In genomic region chr6:152993431-152993830, GRCh38 we compare ENCODE assay signal across 11 cellular contexts. TPM values are rescaled to one million over a fixed set of nuclear protein-coding genes. Genes with fewer than 3 reads are reported as not detected.
DNase-seq lines count a peak whose midpoint lies in the region; ATAC-seq and TF ChIP-seq lines count a peak whose summit lies in the region.
"Had no signal": no experiment of that assay in that cellular context is flagged by ENCODE, and none has a peak within 500 bp of the region (broad histone marks: within the 10 kb centered on the region; RNA-seq: fewer than 3 reads in every experiment).

No MANE protein-coding gene starts in this region.

- H3K79me2 ChIP-seq in mammary epithelial cell (ENCODE audit: insufficient read depth, low read length) = peaks cover 75% of the 10 kb centered on the region
- H3K79me2 ChIP-seq in Loucy (ENCODE audit: insufficient read depth, low read length) = peaks cover 75% of the 10 kb centered on the region

- dilution Hi-C loops in mammary epithelial cell (cut with HindIII; ENCODE audit: low sequenced_read_pairs) = no loop called here

- no peak overlapping the region for H2BK15ac ChIP-seq in neuronal stem cell (ENCODE audit: low read length)

- peaks cover 3% of the 10 kb centered on the region for H3K79me1 ChIP-seq in neuronal stem cell (ENCODE audit: low read depth, low read length)

- CTCF ChIA-PET in MCF 10A (lab: Yijun Ruan, JAX) (no interaction called here), mammary epithelial cell (lab: Charles Lee; ENCODE audit: low non-redundant PET) (no interaction called here)

- H4K8ac ChIP-seq in neuronal stem cell (ENCODE audit: low read depth, low read length) = no peak overlapping the region

- H3K4me1 Mint-ChIP-seq in MCF 10A (ENCODE audit: insufficient read depth, unreplicated experiment) = peaks cover 8% of the 10 kb centered on the region
- peaks cover 19% of the 10 kb centered on the region for H3K4me1 Mint-ChIP-seq in stimulated activated effector memory CD8-positive, alpha-beta T cell treated with anti-CD3 and anti-CD28 coated beads, Interleukin-12 subunit alpha, Interleukin-12 subunit beta, amount 100 ng/mL, for 72 hours

- H3K27me3 ChIP-seq in mammary epithelial cell (ENCODE audit: insufficient read depth, low read length) = no peaks in the 10 kb centered on the region
- no peaks in the 10 kb centered on the region for H3K27me3 ChIP-seq in Loucy (ENCODE audit: insufficient read depth, low read length, poor library complexity, severe bottlenecking)
- no peaks in the 10 kb centered on the region for H3K27me3 ChIP-seq in brain microvascular endothelial cell (replicated peaks)
- H3K27me3 ChIP-seq in neuronal stem cell (ENCODE audit: control insufficient read depth in 3 of 3, insufficient read depth in 3 of 3, low read depth in 1 of 3, low read length in 3 of 3) = no peaks in the 10 kb centered on the region

- H3K9ac ChIP-seq in mammary epithelial cell (ENCODE audit: insufficient read depth, low read length) (no peak overlapping the region), Loucy (ENCODE audit: low read depth, low read length, poor library complexity, severe bottlenecking) (no peak overlapping the region), neuronal stem cell (ENCODE audit: low read depth, low read length, poor library complexity) (no peak overlapping the region)

- no peak overlapping the region for H2AK5ac ChIP-seq in neuronal stem cell (ENCODE audit: low read depth, low read length)

- no peak overlapping the region for H3K4me3 ChIP-seq in mammary epithelial cell (replicated peaks in 1 of 3; ENCODE audit: insufficient read depth in 1 of 3, low read depth in 2 of 3, low read length in 3 of 3)
- H3K4me3 ChIP-seq in Loucy (ENCODE audit: low read length, poor library complexity, severe bottlenecking) = no peak overlapping the region
- no peak overlapping the region for H3K4me3 ChIP-seq in brain microvascular endothelial cell (ENCODE audit: low read depth, low read length)
- H3K4me3 ChIP-seq in neuronal stem cell (ENCODE audit: low read length in 2 of 2) = no peak overlapping the region

- no peak overlapping the region for H2BK5ac ChIP-seq in neuronal stem cell (ENCODE audit: low read length)

- H3K9me3 ChIP-seq in mammary epithelial cell (replicated peaks; ENCODE audit: insufficient read depth, low read length) (no peaks in the 10 kb centered on the region), Loucy (ENCODE audit: insufficient read depth, low read depth, low read length) (no peaks in the 10 kb centered on the region), neuronal stem cell (replicated peaks in 1 of 2; ENCODE audit: control insufficient read depth in 2 of 2, insufficient read depth in 1 of 2, low read depth in 1 of 2, low read length in 2 of 2) (no peaks in the 10 kb centered on the region)

- H3K36me3 Mint-ChIP-seq in MCF 10A (ENCODE audit: insufficient read depth, unreplicated experiment) = peaks cover 65% of the 10 kb centered on the region
- H3K36me3 Mint-ChIP-seq in stimulated activated effector memory CD8-positive, alpha-beta T cell treated with anti-CD3 and anti-CD28 coated beads, Interleukin-12 subunit alpha, Interleukin-12 subunit beta, amount 100 ng/mL, for 72 hours = peaks cover 92% of the 10 kb centered on the region

- no peak overlapping the region for H3K4ac ChIP-seq in neuronal stem cell (ENCODE audit: low read length)

- intact Hi-C loops in MCF 10A (cut with micrococcal nuclease) = no loop called here
- intact Hi-C loops in mammary epithelial cell (cut with micrococcal nuclease) = no loop called here

- in situ Hi-C loops in mammary epithelial cell (cut with MboI; ENCODE audit: low sequenced_read_pairs in 2 of 2) (no loop called here), brain microvascular endothelial cell (cut with HindIII; ENCODE audit: low pct_ligation_motif_present, low sequenced_read_pairs) (no loop called here)

- no peak overlapping the region for H2BK120ac ChIP-seq in neuronal stem cell (ENCODE audit: low read depth, low read length)

- POLR2A ChIA-PET in MCF 10A (lab: Yijun Ruan, JAX) = interaction anchor here (1.2 kb wide), 1 partner anchor 10 kb away, joined by 4 read pairs; no protein-coding TSS in a partner anchor

- H3K36me3 ChIP-seq in mammary epithelial cell (ENCODE audit: insufficient read depth, low read length) = peaks cover 23% of the 10 kb centered on the region
- H3K36me3 ChIP-seq in Loucy (ENCODE audit: insufficient read depth, low read length) = peaks cover 36% of the 10 kb centered on the region; the same call in 1 of the 2 replicates
- H3K36me3 ChIP-seq in brain microvascular endothelial cell (replicated peaks) = peaks cover 43% of the 10 kb centered on the region
- peaks cover 13 to 86% of the 10 kb centered on the region in 2 donors for H3K36me3 ChIP-seq in neuronal stem cell (replicated peaks in 1 of 2; ENCODE audit: control insufficient read depth in 2 of 2, insufficient read depth in 2 of 2, low read length in 2 of 2)

- H3K27ac ChIP-seq in mammary epithelial cell (ENCODE audit: insufficient read depth, low read depth, low read length) = no peak overlapping the region
- no peak overlapping the region for H3K27ac ChIP-seq in brain microvascular endothelial cell
- no peak overlapping the region for H3K27ac ChIP-seq in neuronal stem cell (replicated peaks; ENCODE audit: low read length)

- no peaks in the 10 kb centered on the region for H4K20me1 ChIP-seq in mammary epithelial cell (ENCODE audit: insufficient read depth, low read length)
- H4K20me1 ChIP-seq in Loucy (ENCODE audit: insufficient read depth, low read length, poor library complexity, severe bottlenecking) = peaks cover 60% of the 10 kb centered on the region

- peak; percentile 32 for ATAC-seq in stimulated activated effector memory CD8-positive, alpha-beta T cell treated with anti-CD3 and anti-CD28 coated beads, Interleukin-12 subunit alpha, Interleukin-12 subunit beta, amount 100 ng/mL, for 72 hours
- no peak for ATAC-seq in HG02588 (IDR thresholded peaks at IDR 0.05; ENCODE audit: unreplicated experiment)

- H3K4me1 ChIP-seq in mammary epithelial cell (ENCODE audit: insufficient read depth, low read length) (peaks cover 4% of the 10 kb centered on the region), Loucy (ENCODE audit: insufficient read depth, low read length, poor library complexity, severe bottlenecking) (peaks cover 25% of the 10 kb centered on the region), neuronal stem cell (ENCODE audit: control insufficient read depth in 2 of 2, insufficient read depth in 1 of 2, low read depth in 1 of 2, low read length in 2 of 2) (no peaks in the 10 kb centered on the region)

- no TSS peak for BruUV-seq in MCF 10A (replicated peaks; lab: Mats Ljungman, UMichigan)
- no TSS peak for BruUV-seq in mammary epithelial cell (replicated peaks; lab: Mats Ljungman, UMichigan)

- no peak overlapping the region for H2BK12ac ChIP-seq in neuronal stem cell (ENCODE audit: low read length)

- H4K91ac ChIP-seq in neuronal stem cell (ENCODE audit: low read depth, low read length, poor library complexity) = no peak overlapping the region

- H3K4me3 Mint-ChIP-seq in MCF 10A (ENCODE audit: unreplicated experiment) = no peak overlapping the region
- H3K4me3 Mint-ChIP-seq in stimulated activated effector memory CD8-positive, alpha-beta T cell treated with anti-CD3 and anti-CD28 coated beads, Interleukin-12 subunit alpha, Interleukin-12 subunit beta, amount 100 ng/mL, for 72 hours = no peak overlapping the region

- no peak overlapping the region for H3K14ac ChIP-seq in neuronal stem cell (ENCODE audit: low read length)

- H3K27ac Mint-ChIP-seq in MCF 10A (ENCODE audit: low read depth, unreplicated experiment) = peak overlapping the region; percentile 27
- peak overlapping the region; percentile 77 for H3K27ac Mint-ChIP-seq in stimulated activated effector memory CD8-positive, alpha-beta T cell treated with anti-CD3 and anti-CD28 coated beads, Interleukin-12 subunit alpha, Interleukin-12 subunit beta, amount 100 ng/mL, for 72 hours

- H3F3A ChIP-seq in Loucy (ENCODE audit: low read depth) = no peaks in the 10 kb centered on the region

- H3K27me3 Mint-ChIP-seq in MCF 10A (ENCODE audit: insufficient read depth, unreplicated experiment) = no peaks in the 10 kb centered on the region

- H3K4me2 ChIP-seq in mammary epithelial cell (ENCODE audit: insufficient read depth, low read depth, low read length) (no peak overlapping the region), Loucy (ENCODE audit: low read depth, low read length, poor library complexity, severe bottlenecking) (peak overlapping the region; percentile 7), neuronal stem cell (ENCODE audit: insufficient read depth, low read length, poor library complexity, severe bottlenecking) (no peak overlapping the region)

- no peak overlapping the region for H3K23ac ChIP-seq in neuronal stem cell (ENCODE audit: low read depth, low read length, poor library complexity)

- H3K18ac ChIP-seq in neuronal stem cell (ENCODE audit: low read length) = no peak overlapping the region

- H3K9me2 ChIP-seq in Loucy (replicated peaks; ENCODE audit: low read depth, low read length) = no peaks in the 10 kb centered on the region

- H2AFZ ChIP-seq in mammary epithelial cell (ENCODE audit: low read depth, low read length) = no peak overlapping the region
- no peak overlapping the region for H2AFZ ChIP-seq in Loucy (ENCODE audit: low read length)
- no peak overlapping the region for H2AFZ ChIP-seq in neuronal stem cell (ENCODE audit: low read length)

- H3K9me3 Mint-ChIP-seq in MCF 10A (ENCODE audit: unreplicated experiment) = no peaks in the 10 kb centered on the region
- no peaks in the 10 kb centered on the region for H3K9me3 Mint-ChIP-seq in stimulated activated effector memory CD8-positive, alpha-beta T cell treated with anti-CD3 and anti-CD28 coated beads, Interleukin-12 subunit alpha, Interleukin-12 subunit beta, amount 100 ng/mL, for 72 hours

- DNase-seq in MCF 10A (ENCODE audit: unreplicated experiment) (no peak), mammary epithelial cell (no peak), brain microvascular endothelial cell (no peak), neuronal stem cell (ENCODE audit: low spot score) (no peak), CD1c-positive myeloid dendritic cell (ENCODE audit: extremely low spot score) (no peak)
- no peak for DNase-seq in stimulated activated effector memory CD8-positive, alpha-beta T cell treated with anti-CD3 and anti-CD28 coated beads, Interleukin-12 subunit alpha, Interleukin-12 subunit beta, amount 100 ng/mL, for 72 hours (ENCODE audit: low spot score in 2 of 2)
- DNase-seq: DMS79, NCI-H524 treated with DMSO at 0.1 percent for 48 hours, posterior cingulate gyrus had no signal

- no peak for TF ChIP-seq CTCF in MCF 10A (IDR thresholded peaks at IDR 0.05; ENCODE audit: unreplicated experiment)
- peak in 1 of 2 donors; percentile 18 for TF ChIP-seq CTCF in mammary epithelial cell (conservative IDR thresholded peaks at IDR 0.05 in 1 of 2, IDR thresholded peaks at IDR 0.05 in 1 of 2; ENCODE audit: extremely low read depth in 1 of 2, insufficient read depth in 1 of 2, low read depth in 1 of 2, low read length in 2 of 2)
- peak; percentile 54 for TF ChIP-seq CTCF in Loucy (conservative IDR thresholded peaks at IDR 0.05; ENCODE audit: low read length)
- TF ChIP-seq CTCF in brain microvascular endothelial cell (IDR thresholded peaks at IDR 0.05; ENCODE audit: low read depth, low read length, missing control alignments) = peak; percentile 37

RNA-seq across cellular contexts. Expression of gene MTRF1L, which starts 9.1 kb away (rescaled TPM):
- total RNA-seq in MCF 10A (2022) (25.5 and 30.9 TPM in 2 replicates), mammary epithelial cell (10 to 100 TPM; 15.2 to 27.0 TPM)
- 11.9 TPM for polyA plus RNA-seq in mammary epithelial cell
- 8.2 TPM for polyA minus RNA-seq in mammary epithelial cell
- 14.1 TPM for polyA plus RNA-seq in neuronal stem cell (2013, experiment 1 of 2)
- 14.4 TPM for polyA plus RNA-seq in neuronal stem cell (2013, experiment 2 of 2)

RNA-seq across cellular contexts. Expression of gene FBXO5, which starts 10.6 kb away (rescaled TPM):
- total RNA-seq in MCF 10A (2022) (9.5 and 16.4 TPM in 2 replicates), mammary epithelial cell (10 to 100 TPM in 1 of 2 donors, 1 to 10 TPM in 1; 2.2 to 18.9 TPM)
- polyA plus RNA-seq in mammary epithelial cell = 14.4 TPM
- 8.9 TPM for polyA minus RNA-seq in mammary epithelial cell
- polyA plus RNA-seq in neuronal stem cell (2013, experiment 1 of 2) = 46.6 TPM
- 48.0 TPM for polyA plus RNA-seq in neuronal stem cell (2013, experiment 2 of 2)
